Comparison of ENCODE assay signal across 10 cellular contexts in genomic region chr11:33867996-33868645, GRCh38. TPM values are rescaled to one million over a fixed set of nuclear protein-coding genes. Genes with fewer than 3 reads are reported as not detected.
DNase-seq lines count a peak whose midpoint lies in the region; ATAC-seq, FAIRE-seq and TF ChIP-seq lines count a peak whose summit lies in the region.
"Had no signal": no experiment of that assay in that cellular context is flagged by ENCODE, and none has a peak within 500 bp of the region (broad histone marks: within the 10 kb centered on the region; RNA-seq: fewer than 3 reads in every experiment).

No MANE protein-coding gene starts in this region.

- no peak for TF ChIP-seq CTCF in fibroblast of the aortic adventitia (IDR thresholded peaks at IDR 0.05; ENCODE audit: insufficient read depth, low read length)
- TF ChIP-seq CTCF in GM20000 (IDR thresholded peaks at IDR 0.05; ENCODE audit: extremely low read depth, missing control alignments) = no peak

- no peak for ATAC-seq in GM21723 (IDR thresholded peaks at IDR 0.05; ENCODE audit: unreplicated experiment)

- H3K27ac ChIP-seq in rectal smooth muscle tissue (ENCODE audit: low read depth, low read length) = no peak overlapping the region

- TF ChIP-seq POLR2A in GM12892 (IDR thresholded peaks at IDR 0.05; ENCODE audit: low read depth, low read length) = no peak

- no peak for DNase-seq in GM12892 (ENCODE audit: insufficient read length)
- DNase-seq in NCI-H82 (lab: John Stamatoyannopoulos, UW) = peak; percentile 62
- DNase-seq in fibroblast of the aortic adventitia (ENCODE audit: low read depth) = peak; percentile 11
- no peak for DNase-seq in activated effector memory CD4-positive, alpha-beta T cell treated with Interleukin-2 at 50 U/mL for 16 hours
- DNase-seq in GM20000 (ENCODE audit: low spot score) = no peak
- DNase-seq in RCC 7860 (ENCODE audit: low spot score) = no peak
- DNase-seq: activated CD4-positive, alpha-beta memory T cell treated with anti-CD3 and anti-CD28 coated beads, Interleukin-2, amount 10 ng/mL, durations not matched to agents 7 days and 5 days; stimulated activated CD4-positive, alpha-beta T cell treated with anti-CD3 and anti-CD28 coated beads, Interleukin-2, amount 100 ng/mL, for 24 hours had no signal

- no peak overlapping the region for H3K9ac ChIP-seq in rectal smooth muscle tissue (ENCODE audit: low read length)

- FAIRE-seq in GM12892 (lab: Jason Lieb, UNC) (peak; percentile 79), RCC 7860 (lab: Jason Lieb, UNC) (no peak)

- H3K4me3 ChIP-seq in fibroblast of the aortic adventitia (ENCODE audit: low read depth, low read length) (peak overlapping the region; percentile 75), rectal smooth muscle tissue (ENCODE audit: low read length) (peak overlapping the region; percentile 48)

- no peaks in the 10 kb centered on the region for H3K27me3 ChIP-seq in rectal smooth muscle tissue (ENCODE audit: control insufficient read depth, insufficient read depth, low read length)

- no peaks in the 10 kb centered on the region for H3K36me3 ChIP-seq in rectal smooth muscle tissue (ENCODE audit: control insufficient read depth, insufficient read depth, low read length)

- H3K4me1 ChIP-seq in rectal smooth muscle tissue (ENCODE audit: control insufficient read depth, insufficient read depth, low read length) = no peaks in the 10 kb centered on the region

RNA-seq across cellular contexts. Expression of gene LMO2, which starts 23.8 kb away (rescaled TPM):
- 21.5 TPM for polyA plus RNA-seq in GM12892 (2012; ENCODE audit: missing spikeins)
- 5.6 and 21.8 TPM in 2 replicates for total RNA-seq in fibroblast of the aortic adventitia (ENCODE audit: low replicate concordance)
- total RNA-seq: activated CD4-positive, alpha-beta memory T cell treated with anti-CD3 and anti-CD28 coated beads, Interleukin-2, amount 10 ng/mL, durations not matched to agents 7 days and 5 days had no signal

Comparison
In these comparisons a context has a peak if more than half of its experiments do, and no peak if none do; other contexts are left out.
1. DNase-seq: peak in NCI-H82 (single experiment) and fibroblast of the aortic adventitia (single experiment); none in GM12892 (single experiment), activated effector memory CD4-positive, alpha-beta T cell treated with Interleukin-2 at 50 U/mL for 16 hours (single experiment), GM20000 (single experiment) and RCC 7860 (single experiment).